ENCODE assay signal across 1 cellular context in genomic region chr17:8175795-8176196, GRCh38.
A peak's percentile ranks its signal among the peaks of the same experiment; 100 is the strongest.
TF ChIP-seq lines count a peak whose summit lies in the region.

No MANE protein-coding gene starts in this region.

TF ChIP-seq in GM12878, 131 proteins besides CTCF, POLR2A, EP300 and RAD21:
- TF ChIP-seq, protein P1, sequence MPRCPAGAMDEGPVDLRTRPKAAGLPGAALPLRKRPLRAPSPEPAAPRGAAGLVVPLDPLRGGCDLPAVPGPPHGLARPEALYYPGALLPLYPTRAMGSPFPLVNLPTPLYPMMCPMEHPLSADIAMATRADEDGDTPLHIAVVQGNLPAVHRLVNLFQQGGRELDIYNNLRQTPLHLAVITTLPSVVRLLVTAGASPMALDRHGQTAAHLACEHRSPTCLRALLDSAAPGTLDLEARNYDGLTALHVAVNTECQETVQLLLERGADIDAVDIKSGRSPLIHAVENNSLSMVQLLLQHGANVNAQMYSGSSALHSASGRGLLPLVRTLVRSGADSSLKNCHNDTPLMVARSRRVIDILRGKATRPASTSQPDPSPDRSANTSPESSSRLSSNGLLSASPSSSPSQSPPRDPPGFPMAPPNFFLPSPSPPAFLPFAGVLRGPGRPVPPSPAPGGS (IDR thresholded peaks at IDR 0.05; ENCODE audit: borderline replicate concordance, insufficient read depth, low read depth, low read length, poor library complexity, severe bottlenecking) = no peak
- 0 out of 2 replicates have a peak, but pooled peaks have one; percentile 22 for TF ChIP-seq RELB (IDR thresholded peaks at IDR 0.05; ENCODE audit: low read depth)
- TF ChIP-seq KDM1A (IDR thresholded peaks at IDR 0.05; ENCODE audit: borderline replicate concordance) = no peak
- peak; percentile 83; the same call in 1 of the 2 replicates for TF ChIP-seq NBN (IDR thresholded peaks at IDR 0.05)
- TF ChIP-seq BHLHE40 (IDR thresholded peaks at IDR 0.05; ENCODE audit: borderline replicate concordance in 1 of 2, low read depth in 2 of 2, low read length in 1 of 2) = 0 out of 4 replicates have a peak, but pooled peaks have one; percentile 10 to 15
- TF ChIP-seq ATF7 (IDR thresholded peaks at IDR 0.05; ENCODE audit: low read depth) = peak; percentile 22; the same call in 1 of the 2 replicates
- TF ChIP-seq, protein P2, sequence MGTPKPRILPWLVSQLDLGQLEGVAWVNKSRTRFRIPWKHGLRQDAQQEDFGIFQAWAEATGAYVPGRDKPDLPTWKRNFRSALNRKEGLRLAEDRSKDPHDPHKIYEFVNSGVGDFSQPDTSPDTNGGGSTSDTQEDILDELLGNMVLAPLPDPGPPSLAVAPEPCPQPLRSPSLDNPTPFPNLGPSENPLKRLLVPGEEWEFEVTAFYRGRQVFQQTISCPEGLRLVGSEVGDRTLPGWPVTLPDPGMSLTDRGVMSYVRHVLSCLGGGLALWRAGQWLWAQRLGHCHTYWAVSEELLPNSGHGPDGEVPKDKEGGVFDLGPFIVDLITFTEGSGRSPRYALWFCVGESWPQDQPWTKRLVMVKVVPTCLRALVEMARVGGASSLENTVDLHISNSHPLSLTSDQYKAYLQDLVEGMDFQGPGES (IDR thresholded peaks at IDR 0.05) = no peak
- peak; percentile 61 for TF ChIP-seq SPI1 (IDR thresholded peaks at IDR 0.05; ENCODE audit: borderline replicate concordance, insufficient read depth, low read depth, low read length)
- no peak for TF ChIP-seq ZZZ3 (IDR thresholded peaks at IDR 0.05; ENCODE audit: control insufficient read depth, insufficient read length, low read depth)
- TF ChIP-seq, protein P3, sequence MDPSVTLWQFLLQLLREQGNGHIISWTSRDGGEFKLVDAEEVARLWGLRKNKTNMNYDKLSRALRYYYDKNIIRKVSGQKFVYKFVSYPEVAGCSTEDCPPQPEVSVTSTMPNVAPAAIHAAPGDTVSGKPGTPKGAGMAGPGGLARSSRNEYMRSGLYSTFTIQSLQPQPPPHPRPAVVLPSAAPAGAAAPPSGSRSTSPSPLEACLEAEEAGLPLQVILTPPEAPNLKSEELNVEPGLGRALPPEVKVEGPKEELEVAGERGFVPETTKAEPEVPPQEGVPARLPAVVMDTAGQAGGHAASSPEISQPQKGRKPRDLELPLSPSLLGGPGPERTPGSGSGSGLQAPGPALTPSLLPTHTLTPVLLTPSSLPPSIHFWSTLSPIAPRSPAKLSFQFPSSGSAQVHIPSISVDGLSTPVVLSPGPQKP (IDR thresholded peaks at IDR 0.05; ENCODE audit: low read depth, low read length) = peak; percentile 24; the same call in 1 of the 2 replicates
- TF ChIP-seq, protein P4, sequence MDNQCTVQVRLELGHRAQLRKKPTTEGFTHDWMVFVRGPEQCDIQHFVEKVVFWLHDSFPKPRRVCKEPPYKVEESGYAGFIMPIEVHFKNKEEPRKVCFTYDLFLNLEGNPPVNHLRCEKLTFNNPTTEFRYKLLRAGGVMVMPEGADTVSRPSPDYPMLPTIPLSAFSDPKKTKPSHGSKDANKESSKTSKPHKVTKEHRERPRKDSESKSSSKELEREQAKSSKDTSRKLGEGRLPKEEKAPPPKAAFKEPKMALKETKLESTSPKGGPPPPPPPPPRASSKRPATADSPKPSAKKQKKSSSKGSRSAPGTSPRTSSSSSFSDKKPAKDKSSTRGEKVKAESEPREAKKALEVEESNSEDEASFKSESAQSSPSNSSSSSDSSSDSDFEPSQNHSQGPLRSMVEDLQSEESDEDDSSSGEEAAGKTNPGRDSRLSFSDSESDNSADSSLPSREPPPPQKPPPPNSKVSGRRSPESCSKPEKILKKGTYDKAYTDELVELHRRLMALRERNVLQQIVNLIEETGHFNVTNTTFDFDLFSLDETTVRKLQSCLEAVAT (IDR thresholded peaks at IDR 0.05) = 0 out of 2 replicates have a peak, but pooled peaks have one; percentile 42
- no peak for TF ChIP-seq NR2C1 (IDR thresholded peaks at IDR 0.05)
- TF ChIP-seq CHD4 (IDR thresholded peaks at IDR 0.05) = no peak
- no peak for TF ChIP-seq ZNF24 (IDR thresholded peaks at IDR 0.05)
